7 cellular contexts compared by ENCODE assay signal in genomic region chr17:20009052-20009301, GRCh38. TPM values are rescaled to one million over a fixed set of nuclear protein-coding genes. Genes with fewer than 3 reads are reported as not detected.
DNase-seq lines count a peak whose midpoint lies in the region; ATAC-seq, FAIRE-seq and TF ChIP-seq lines count a peak whose summit lies in the region.

No MANE protein-coding gene starts in this region.

- TF ChIP-seq CTCF in fibroblast of pulmonary artery (IDR thresholded peaks at IDR 0.05; ENCODE audit: low read length, missing control alignments) (no peak), prostate gland (IDR thresholded peaks at IDR 0.05) (no peak)

- H3K36me3 ChIP-seq in SK-N-MC (ENCODE audit: insufficient read depth, low read length): no peaks in the 10 kb centered on the region
- H3K36me3 ChIP-seq in prostate gland: no peaks in the 10 kb centered on the region

- intact Hi-C loops in prostate gland (cut with DNase I): loop anchor here (5.0 to 10.0 kb wide), 2 partner anchors 108 to 144 kb away; partner anchors contain the start of gene ULK2

- H3K9me3 ChIP-seq in SK-N-MC (ENCODE audit: low read depth, low read length): no peaks in the 10 kb centered on the region
- H3K9me3 ChIP-seq in prostate gland: no peaks in the 10 kb centered on the region

- H3K4me1 ChIP-seq in prostate gland (replicated peaks): peaks cover 3% of the 10 kb centered on the region

- H3K9ac ChIP-seq in SK-N-MC (ENCODE audit: insufficient read length): no peak overlapping the region

- no peak for FAIRE-seq in RCC 7860 (lab: Jason Lieb, UNC)

- DNase-seq in SK-N-MC (ENCODE audit: low read depth, low spot score) (no peak), fibroblast of pulmonary artery (ENCODE audit: low read depth) (no peak), prostate gland (ENCODE audit: low spot score) (no peak), NCI-H524 treated with DMSO at 0.1 percent for 48 hours (lab: John Stamatoyannopoulos, UW) (no peak), RCC 7860 (ENCODE audit: low spot score) (no peak)

- H3K4me3 ChIP-seq in SK-N-MC (peak overlapping the region; percentile 87), fibroblast of pulmonary artery (replicated peaks; ENCODE audit: low read depth, low read length) (peak overlapping the region; percentile 57), prostate gland (peak overlapping the region; percentile 46 to 47)

- H3K27me3 ChIP-seq in prostate gland (replicated peaks; ENCODE audit: insufficient read depth): no peaks in the 10 kb centered on the region

- H3K27ac ChIP-seq in SK-N-MC (no peak overlapping the region), prostate gland (no peak overlapping the region)

- WGBS in prostate gland: 0% methylated on average over 8 of the region's 18 CpGs

- peak; percentile 86 for ATAC-seq in GM21717 (IDR thresholded peaks at IDR 0.05; ENCODE audit: unreplicated experiment)
- no peak for ATAC-seq in HG02759 (IDR thresholded peaks at IDR 0.05; ENCODE audit: unreplicated experiment)

- TF ChIP-seq POLR2A in prostate gland (IDR thresholded peaks at IDR 0.05): no peak

RNA-seq across cellular contexts. Expression of gene SPECC1, which starts 0.2 kb away (rescaled TPM):
- 10 to 100 TPM; 29.7 to 85.5 TPM for total RNA-seq in prostate gland

RNA-seq across cellular contexts. Expression of gene AKAP10, which starts 31.3 kb away (rescaled TPM):
- 10 to 100 TPM; 26.8 to 31.7 TPM for total RNA-seq in prostate gland
